In genomic region chr11:92180664-92181251, GRCh38 we compare ENCODE assay signal across 17 cellular contexts. TPM values are rescaled to one million over a fixed set of nuclear protein-coding genes. Genes with fewer than 3 reads are reported as not detected.
DNase-seq lines count a peak whose midpoint lies in the region; ATAC-seq and TF ChIP-seq lines count a peak whose summit lies in the region.
"Had no signal": no experiment of that assay in that cellular context is flagged by ENCODE, and none has a peak within 500 bp of the region (broad histone marks: within the 10 kb centered on the region; RNA-seq: fewer than 3 reads in every experiment).

No MANE protein-coding gene starts in this region.

- TF ChIP-seq POLR2A in body of pancreas (IDR thresholded peaks at IDR 0.05), result no peak

- no peak overlapping the region for H2BK5ac ChIP-seq in mesendoderm (ENCODE audit: low read length)

- DNase-seq in A172 (ENCODE audit: low spot score) (peak; percentile 7), epithelial cell of prostate (ENCODE audit: low read depth, low spot score) (peak; percentile 70), mesendoderm (peak; percentile 23), body of pancreas (no peak)
- no peak for DNase-seq in activated CD4-positive, alpha-beta memory T cell treated with anti-CD3 and anti-CD28 coated beads for 36 hours
- DNase-seq: activated CD8-positive, alpha-beta T cell treated with anti-CD3 and anti-CD28 coated beads, Interleukin-2, amount 10 ng/mL, durations not matched to agents 7 days and 5 days; activated naive CD4-positive, alpha-beta T cell; DMS153; left ventricle myocardium inferior; NCI-H1436; NCI-H526 treated with DMSO at 0.1 percent for 48 hours; nucleus accumbens had no signal

- H3K4me1 ChIP-seq in HUES48 (ENCODE audit: control insufficient read depth, insufficient read depth, low read length) (peaks cover 12% of the 10 kb centered on the region), mesendoderm (ENCODE audit: control insufficient read depth, low read depth, low read length) (peaks cover 3% of the 10 kb centered on the region), body of pancreas (no peaks in the 10 kb centered on the region)
- H3K4me1 ChIP-seq: left ventricle myocardium inferior had no signal

- no peak overlapping the region for H3K4me3 Mint-ChIP-seq in activated CD4-positive, alpha-beta memory T cell treated with anti-CD3 and anti-CD28 coated beads for 36 hours
- H3K4me3 Mint-ChIP-seq: activated CD8-positive, alpha-beta T cell treated with anti-CD3 and anti-CD28 coated beads, Interleukin-2, amount 10 ng/mL, durations not matched to agents 7 days and 5 days; type B pancreatic cell had no signal

- peak overlapping the region; percentile 39 for H3K56ac ChIP-seq in mesendoderm (ENCODE audit: low read length)

- H3K4me3 ChIP-seq in HUES48 (ENCODE audit: low read depth, low read length) (no peak overlapping the region), mesendoderm (ENCODE audit: low read length) (no peak overlapping the region), body of pancreas (no peak overlapping the region)
- H3K4me3 ChIP-seq: left ventricle myocardium inferior had no signal

- H3K9ac ChIP-seq in HUES48 (ENCODE audit: low read depth, low read length) (peak overlapping the region; percentile 9; the same call in 1 of the 2 replicates), mesendoderm (ENCODE audit: low read length) (no peak overlapping the region)

- H4K5ac ChIP-seq in mesendoderm (ENCODE audit: low read length), result no peak overlapping the region

- WGBS in mesendoderm (ENCODE audit: extremely low coverage, insufficient coverage, low lambda C conversion rate), result no CpG with 5 or more reads among the region's 5 CpGs
- 35 to 45% methylated on average over 5 of the region's 5 CpGs for WGBS in body of pancreas, 2 donors

- no peak overlapping the region for H3K4me2 ChIP-seq in mesendoderm (ENCODE audit: low read length)

- peak overlapping the region; percentile 34 for H3K18ac ChIP-seq in mesendoderm (ENCODE audit: low read length)

- no peaks in the 10 kb centered on the region for H3K79me1 ChIP-seq in mesendoderm (ENCODE audit: low read length)

- H2AK5ac ChIP-seq in mesendoderm (ENCODE audit: low read length), result no peak overlapping the region

- H3K4me1 Mint-ChIP-seq in activated CD4-positive, alpha-beta memory T cell treated with anti-CD3 and anti-CD28 coated beads for 36 hours (ENCODE audit: low read depth), result no peaks in the 10 kb centered on the region

- CTCF ChIA-PET in activated CD4-positive, alpha-beta memory T cell treated with anti-CD3 and anti-CD28 coated beads for 36 hours (lab: Charles Lee), result no interaction called here

- ATAC-seq in HG03025 (IDR thresholded peaks at IDR 0.05; ENCODE audit: low FRiP score, unreplicated experiment), result no peak
- ATAC-seq in GM18498 (IDR thresholded peaks at IDR 0.05; ENCODE audit: unreplicated experiment), result no peak
- no peak for ATAC-seq in body of pancreas
- ATAC-seq: activated CD8-positive, alpha-beta T cell treated with anti-CD3 and anti-CD28 coated beads, Interleukin-2, amount 10 ng/mL, durations not matched to agents 7 days and 5 days; HCT116 had no signal

- H2BK120ac ChIP-seq in mesendoderm (ENCODE audit: low read depth, low read length), result no peak overlapping the region

- H3K9me3 ChIP-seq in HUES48 (ENCODE audit: control insufficient read depth, insufficient read depth, low read length) (no peaks in the 10 kb centered on the region), body of pancreas (no peaks in the 10 kb centered on the region)
- H3K9me3 ChIP-seq: left ventricle myocardium inferior had no signal

- no peak overlapping the region for H4K8ac ChIP-seq in mesendoderm (ENCODE audit: low read depth, low read length)

- no peaks in the 10 kb centered on the region for H3K79me2 ChIP-seq in mesendoderm (ENCODE audit: control insufficient read depth, insufficient read depth, low read length)

- POLR2A ChIA-PET in activated CD4-positive, alpha-beta memory T cell treated with anti-CD3 and anti-CD28 coated beads for 36 hours (lab: Charles Lee), result no interaction called here

- peaks cover 8% of the 10 kb centered on the region for H3K9me3 Mint-ChIP-seq in activated CD4-positive, alpha-beta memory T cell treated with anti-CD3 and anti-CD28 coated beads for 36 hours
- H3K9me3 Mint-ChIP-seq: type B pancreatic cell had no signal

- TF ChIP-seq CTCF in body of pancreas (IDR thresholded peaks at IDR 0.05), result no peak

- H3K27ac ChIP-seq in HUES48 (ENCODE audit: low read depth, low read length), result peak overlapping the region; percentile 24
- peak overlapping the region; percentile 49 for H3K27ac ChIP-seq in epithelial cell of prostate
- peak overlapping the region; percentile 33 for H3K27ac ChIP-seq in mesendoderm (ENCODE audit: low read depth, low read length)
- H3K27ac ChIP-seq in body of pancreas, result no peak overlapping the region
- H3K27ac ChIP-seq: left ventricle myocardium inferior had no signal

- no peaks in the 10 kb centered on the region for H3K36me3 Mint-ChIP-seq in activated CD4-positive, alpha-beta memory T cell treated with anti-CD3 and anti-CD28 coated beads for 36 hours
- H3K36me3 Mint-ChIP-seq: type B pancreatic cell had no signal

- no peak overlapping the region for H3K27ac Mint-ChIP-seq in activated CD4-positive, alpha-beta memory T cell treated with anti-CD3 and anti-CD28 coated beads for 36 hours
- H3K27ac Mint-ChIP-seq: activated CD8-positive, alpha-beta T cell treated with anti-CD3 and anti-CD28 coated beads, Interleukin-2, amount 10 ng/mL, durations not matched to agents 7 days and 5 days; type B pancreatic cell had no signal

- H3K23ac ChIP-seq in mesendoderm (ENCODE audit: low read length), result no peak overlapping the region

- H3K27me3 ChIP-seq in HUES48 (ENCODE audit: control insufficient read depth, insufficient read depth, low read length) (no peaks in the 10 kb centered on the region), mesendoderm (ENCODE audit: insufficient read depth, low read length, poor library complexity) (no peaks in the 10 kb centered on the region), body of pancreas (no peaks in the 10 kb centered on the region)

- no peaks in the 10 kb centered on the region for H3K27me3 Mint-ChIP-seq in activated CD4-positive, alpha-beta memory T cell treated with anti-CD3 and anti-CD28 coated beads for 36 hours
- H3K27me3 Mint-ChIP-seq: type B pancreatic cell had no signal

- H3K36me3 ChIP-seq in HUES48 (ENCODE audit: control insufficient read depth, insufficient read depth, low read length) (no peaks in the 10 kb centered on the region), mesendoderm (ENCODE audit: control insufficient read depth, insufficient read depth, low read length) (no peaks in the 10 kb centered on the region), body of pancreas (replicated peaks in 1 of 2; ENCODE audit: insufficient read depth in 1 of 2, low read depth in 2 of 2) (no peaks in the 10 kb centered on the region)
- H3K36me3 ChIP-seq: left ventricle myocardium inferior had no signal

- no peak overlapping the region for H2BK15ac ChIP-seq in mesendoderm (replicated peaks; ENCODE audit: low read depth)

- intact Hi-C loops in activated CD4-positive, alpha-beta memory T cell treated with anti-CD3 and anti-CD28 coated beads for 36 hours (cut with micrococcal nuclease), result no loop called here
- intact Hi-C loops in body of pancreas (cut with DNase I), result no loop called here

- no peak overlapping the region for H3K4ac ChIP-seq in mesendoderm (ENCODE audit: low read depth, low read length)

RNA-seq across cellular contexts. Expression of gene FAT3, which starts 43.9 kb away (rescaled TPM):
- 0.34 and 0.41 TPM in 2 replicates for total RNA-seq in A172 (2014; rRNA removed; shearing (Covaris generic))
- polyA plus RNA-seq in mesendoderm (2013, experiment 1 of 2), result 5.7 TPM
- polyA plus RNA-seq in mesendoderm (2013, experiment 2 of 2), result 6.0 TPM
- total RNA-seq in activated CD4-positive, alpha-beta memory T cell treated with anti-CD3 and anti-CD28 coated beads for 36 hours, result not detected
- under 1 TPM; 0.26 to 0.66 TPM for total RNA-seq in body of pancreas
- total RNA-seq: activated CD8-positive, alpha-beta T cell treated with anti-CD3 and anti-CD28 coated beads, Interleukin-2, amount 10 ng/mL, durations not matched to agents 7 days and 5 days had no signal

Comparison
In these comparisons a context has a peak if more than half of its experiments do, and no peak if none do; other contexts are left out.
1. DNase-seq: peak in A172 (single experiment), epithelial cell of prostate (single experiment) and mesendoderm (single experiment); none in activated CD4-positive, alpha-beta memory T cell treated with anti-CD3 and anti-CD28 coated beads for 36 hours (single experiment) and body of pancreas (0 of 4).
2. H3K27ac ChIP-seq: peak in HUES48 (single experiment), epithelial cell of prostate (single experiment) and mesendoderm (single experiment); none in body of pancreas (0 of 4).